8 cellular contexts compared by ENCODE assay signal in genomic region chr19:16445238-16446107, GRCh38. TPM values are rescaled to one million over a fixed set of nuclear protein-coding genes. Genes with fewer than 3 reads are reported as not detected.
DNase-seq lines count a peak whose midpoint lies in the region; ATAC-seq and TF ChIP-seq lines count a peak whose summit lies in the region.

No MANE protein-coding gene starts in this region.

- H2AK5ac ChIP-seq in mesendoderm (ENCODE audit: low read length), result no peak overlapping the region

- H4K8ac ChIP-seq in mesendoderm (ENCODE audit: low read depth, low read length), result no peak overlapping the region

- H2BK15ac ChIP-seq in mesendoderm (replicated peaks; ENCODE audit: low read depth), result no peak overlapping the region

- H3K27me3 Mint-ChIP-seq in T-cell, result no peaks in the 10 kb centered on the region
- H3K27me3 Mint-ChIP-seq in nephron progenitor cell (ENCODE audit: low read depth, poor library complexity), result no peaks in the 10 kb centered on the region

- no peak overlapping the region for H3K9ac ChIP-seq in mesendoderm (ENCODE audit: low read length)

- no peak overlapping the region for H4K5ac ChIP-seq in mesendoderm (ENCODE audit: low read length)

- no peak overlapping the region for H3K4me3 Mint-ChIP-seq in T-cell
- H3K4me3 Mint-ChIP-seq in nephron progenitor cell, result peak overlapping the region; percentile 50

- TF ChIP-seq CTCF in nephron progenitor cell (IDR thresholded peaks at IDR 0.05), result no peak

- H3K4me2 ChIP-seq in mesendoderm (ENCODE audit: low read length), result no peak overlapping the region

- no peak overlapping the region for H3K4me3 ChIP-seq in mesendoderm (ENCODE audit: low read length)

- peaks cover 20% of the 10 kb centered on the region for H3K36me3 Mint-ChIP-seq in T-cell
- H3K36me3 Mint-ChIP-seq in nephron progenitor cell (ENCODE audit: low read depth), result peaks cover 27% of the 10 kb centered on the region

- CTCF ChIA-PET in T-cell (lab: Charles Lee), result interaction anchor here in 1 of 2 donors (0.7 kb wide), 1 partner anchor 10 kb away, joined by 3 read pairs; no protein-coding TSS in a partner anchor

- peak; percentile 38 for ATAC-seq in HG03175 (IDR thresholded peaks at IDR 0.05; ENCODE audit: unreplicated experiment)
- no peak for ATAC-seq in T-cell (replicated peaks in 1 of 4)

- peaks cover 28% of the 10 kb centered on the region for H3K79me1 ChIP-seq in mesendoderm (ENCODE audit: low read length)

- H3K36me3 ChIP-seq in mesendoderm (ENCODE audit: control insufficient read depth, insufficient read depth, low read length), result no peaks in the 10 kb centered on the region

- no CpG with 5 or more reads among the region's 14 CpGs for WGBS in mesendoderm (ENCODE audit: extremely low coverage, insufficient coverage, low lambda C conversion rate)

- no peak overlapping the region for H2BK5ac ChIP-seq in mesendoderm (ENCODE audit: low read length)

- no peak overlapping the region for H3K4ac ChIP-seq in mesendoderm (ENCODE audit: low read depth, low read length)

- H3K27ac ChIP-seq in mesendoderm (ENCODE audit: low read depth, low read length), result no peak overlapping the region

- peaks cover 0 to 4% (median 0%) of the 10 kb centered on the region in 3 donors for H3K9me3 Mint-ChIP-seq in T-cell
- no peaks in the 10 kb centered on the region for H3K9me3 Mint-ChIP-seq in nephron progenitor cell

- no peak overlapping the region for H3K18ac ChIP-seq in mesendoderm (ENCODE audit: low read length)

- H2BK120ac ChIP-seq in mesendoderm (ENCODE audit: low read depth, low read length), result no peak overlapping the region

- no peak overlapping the region for H3K56ac ChIP-seq in mesendoderm (ENCODE audit: low read length)

- no peaks in the 10 kb centered on the region for H3K27me3 ChIP-seq in mesendoderm (ENCODE audit: insufficient read depth, low read length, poor library complexity)

- POLR2A ChIA-PET in T-cell (lab: Charles Lee), result no interaction called here

- peak overlapping the region; percentile 31 for H3K27ac Mint-ChIP-seq in T-cell
- H3K27ac Mint-ChIP-seq in nephron progenitor cell, result no peak overlapping the region

- H3K23ac ChIP-seq in mesendoderm (ENCODE audit: low read length), result no peak overlapping the region

- H3K4me1 ChIP-seq in mesendoderm (ENCODE audit: control insufficient read depth, low read depth, low read length), result peaks cover 4% of the 10 kb centered on the region

- H3K4me1 Mint-ChIP-seq in T-cell (peaks cover 57 to 71% (median 65%) of the 10 kb centered on the region in 3 donors), nephron progenitor cell (peaks cover 65% of the 10 kb centered on the region)

- H3K79me2 ChIP-seq in mesendoderm (ENCODE audit: control insufficient read depth, insufficient read depth, low read length), result peaks cover 26% of the 10 kb centered on the region

- DNase-seq in NCI-H1417 (lab: John Stamatoyannopoulos, UW) (peak in 2 of 3 experiments; percentile 3 to 26), NCI-H1417 treated with DMSO at 0.1 percent for 48 hours (lab: John Stamatoyannopoulos, UW) (no peak), T-cell (peak in 1 of 34 experiments; percentile 31), nephron progenitor cell (no peak), 8988T (no peak), mesendoderm (no peak), D341Med (ENCODE audit: low spot score) (no peak)

RNA-seq across cellular contexts. Expression of gene EPS15L1, which starts 26.3 kb away (rescaled TPM):
- 10 to 100 TPM; 42.0 to 60.2 (median 57.7) TPM for total RNA-seq in T-cell
- 13.7 TPM for polyA plus RNA-seq in mesendoderm (2013, experiment 1 of 2)
- polyA plus RNA-seq in mesendoderm (2013, experiment 2 of 2), result 13.6 TPM

RNA-seq across cellular contexts. Expression of gene CALR3, which starts 50.5 kb away (rescaled TPM):
- not detected for total RNA-seq in T-cell
- 0.46 TPM for polyA plus RNA-seq in mesendoderm (2013, experiment 1 of 2)
- polyA plus RNA-seq in mesendoderm (2013, experiment 2 of 2), result 0.46 TPM

RNA-seq across cellular contexts. Expression of gene C19orf44, which starts 50.7 kb away (rescaled TPM):
- total RNA-seq in T-cell, result 1 to 10 TPM; 2.3 to 4.6 (median 3.3) TPM
- polyA plus RNA-seq in mesendoderm (2013, experiment 1 of 2), result 2.4 TPM
- polyA plus RNA-seq in mesendoderm (2013, experiment 2 of 2), result 2.4 TPM

Comparison
In these comparisons a context has a peak if more than half of its experiments do, and no peak if none do; other contexts are left out.
1. DNase-seq: peak in NCI-H1417 (2 of 3); none in NCI-H1417 treated with DMSO at 0.1 percent for 48 hours (single experiment), nephron progenitor cell (single experiment), 8988T (single experiment), mesendoderm (single experiment) and D341Med (single experiment).